Comparison of ENCODE assay signal across 11 cellular contexts in genomic region chr11:73386568-73386967, GRCh38. TPM values are rescaled to one million over a fixed set of nuclear protein-coding genes. Genes with fewer than 3 reads are reported as not detected.
DNase-seq lines count a peak whose midpoint lies in the region; ATAC-seq and TF ChIP-seq lines count a peak whose summit lies in the region.
"Had no signal": no experiment of that assay in that cellular context is flagged by ENCODE, and none has a peak within 500 bp of the region (broad histone marks: within the 10 kb centered on the region; RNA-seq: fewer than 3 reads in every experiment).

No MANE protein-coding gene starts in this region.

- peak overlapping the region; percentile 86 for H2AK9ac ChIP-seq in IMR-90 (replicated peaks; ENCODE audit: low read depth, low read length, poor library complexity)

- dilution Hi-C loops in IMR-90 (cut with HindIII; ENCODE audit: low sequenced_read_pairs, unreplicated experiment): no loop called here

- H3K4me3 ChIP-seq in CD8-positive, alpha-beta memory T cell (ENCODE audit: low read length): no peak overlapping the region
- H3K4me3 ChIP-seq in IMR-90 (ENCODE audit: insufficient read depth, low read depth, low read length): no peak overlapping the region
- H3K4me3 ChIP-seq in gastrocnemius medialis: no peak overlapping the region
- H3K4me3 ChIP-seq in foreskin fibroblast (ENCODE audit: low read depth in 1 of 2, low read length in 2 of 2): no peak overlapping the region
- H3K4me3 ChIP-seq: pancreas had no signal

- intact Hi-C loops in IMR-90 (cut with micrococcal nuclease): no loop called here
- intact Hi-C loops in dendritic cell treated with granulocyte-macrophage colony-stimulating factor and Interleukin-4, amounts not matched to agents 40 ng/mL and 50 ng/mL, for 4 days (cut with micrococcal nuclease): loop anchor here (5.0 kb wide), 1 partner anchor 79 kb away; the partner anchor contains the start of gene ARHGEF17
- intact Hi-C loops in gastrocnemius medialis (cut with DNase I; ENCODE audit: low total_unique reads): loop anchor here (10.0 kb wide), 1 partner anchor 628 kb away; no protein-coding TSS in a partner anchor

- peak overlapping the region; percentile 24 for H3K27ac ChIP-seq in CD8-positive, alpha-beta memory T cell (ENCODE audit: low read depth, low read length)
- H3K27ac ChIP-seq in IMR-90 (ENCODE audit: insufficient read depth, low read length) (no peak overlapping the region), gastrocnemius medialis (peak overlapping the region; percentile 87 to 99 (median 98))

- no peak overlapping the region for H3K14ac ChIP-seq in IMR-90 (replicated peaks; ENCODE audit: low read depth, low read length)

- H2AK5ac ChIP-seq in IMR-90 (ENCODE audit: low read depth, low read length): no peak overlapping the region

- H2BK5ac ChIP-seq in IMR-90 (ENCODE audit: low read depth, low read length, poor library complexity, severe bottlenecking): no peak overlapping the region

- H2AFZ ChIP-seq in IMR-90 (replicated peaks; ENCODE audit: low read length, poor library complexity): no peak overlapping the region

- no TSS peak for BruUV-seq in IMR-90 (replicated peaks; lab: Mats Ljungman, UMichigan)

- H3K4me1 ChIP-seq in CD8-positive, alpha-beta memory T cell (ENCODE audit: insufficient read depth, low read length): peaks cover 41% of the 10 kb centered on the region
- H3K4me1 ChIP-seq in IMR-90 (ENCODE audit: control insufficient read depth, insufficient read depth, low read length) (peaks cover 33% of the 10 kb centered on the region), gastrocnemius medialis (peaks cover 84 to 94% of the 10 kb centered on the region in 2 donors)

- H2BK120ac ChIP-seq in IMR-90 (ENCODE audit: low read depth, low read length): no peak overlapping the region

- no peaks in the 10 kb centered on the region for H3K36me3 ChIP-seq in CD8-positive, alpha-beta memory T cell (ENCODE audit: insufficient read depth, low read length)
- H3K36me3 ChIP-seq in IMR-90 (ENCODE audit: control insufficient read depth, insufficient read depth, low read length) (no peaks in the 10 kb centered on the region), gastrocnemius medialis (no peaks in the 10 kb centered on the region)
- H3K36me3 ChIP-seq: pancreas had no signal

- H3K27me3 ChIP-seq in CD8-positive, alpha-beta memory T cell (ENCODE audit: insufficient read depth, low read length, poor library complexity, severe bottlenecking): no peaks in the 10 kb centered on the region
- no peaks in the 10 kb centered on the region for H3K27me3 ChIP-seq in IMR-90 (ENCODE audit: control insufficient read depth, insufficient read depth, low read length)
- H3K27me3 ChIP-seq in gastrocnemius medialis: no peaks in the 10 kb centered on the region
- H3K27me3 ChIP-seq: pancreas had no signal

- no peak overlapping the region for H2BK15ac ChIP-seq in IMR-90 (ENCODE audit: low read depth, low read length)

- H3K36me3 Mint-ChIP-seq in CD8-positive, alpha-beta memory T cell: peaks cover 0 to 19% (median 0%) of the 10 kb centered on the region in 3 donors
- peaks cover 97% of the 10 kb centered on the region for H3K36me3 Mint-ChIP-seq in dendritic cell treated with granulocyte-macrophage colony-stimulating factor and Interleukin-4, amounts not matched to agents 40 ng/mL and 50 ng/mL, for 4 days (ENCODE audit: low read depth)

- H3K27me3 Mint-ChIP-seq in CD8-positive, alpha-beta memory T cell: peaks cover 0 to 3% of the 10 kb centered on the region in 2 donors
- H3K27me3 Mint-ChIP-seq in dendritic cell treated with granulocyte-macrophage colony-stimulating factor and Interleukin-4, amounts not matched to agents 40 ng/mL and 50 ng/mL, for 4 days: no peaks in the 10 kb centered on the region

- no peak overlapping the region for H3K9ac ChIP-seq in IMR-90 (ENCODE audit: low read depth, low read length)

- peaks cover 21% of the 10 kb centered on the region; the same call in 1 of the 2 replicates for H3K9me1 ChIP-seq in IMR-90 (ENCODE audit: insufficient read depth, low read length)

- in situ Hi-C loops in IMR-90 (cut with MboI; ENCODE audit: low sequenced_read_pairs): no loop called here
- in situ Hi-C loops in gastrocnemius medialis (cut with MboI; ENCODE audit: low sequenced_read_pairs in 4 of 4): no loop called here

- TF ChIP-seq POLR2A in IMR-90 (IDR thresholded peaks at IDR 0.05; ENCODE audit: low read depth, low read length) (no peak), gastrocnemius medialis (IDR thresholded peaks at IDR 0.05) (no peak)

- 97% methylated on average over 4 of the region's 7 CpGs; no CpG with 5 or more reads in 1 of the 2 experiments for WGBS in IMR-90 (ENCODE audit: extremely low coverage in 2 of 2, insufficient read length in 1 of 2), 2 experiments

- H3K4ac ChIP-seq in IMR-90 (ENCODE audit: low read depth, low read length): no peak overlapping the region

- H3K18ac ChIP-seq in IMR-90 (ENCODE audit: low read depth, low read length): no peak overlapping the region

- POLR2A ChIA-PET in CD8-positive, alpha-beta memory T cell (lab: Charles Lee): no interaction called here
- POLR2A ChIA-PET in IMR-90 (lab: Charles Lee; ENCODE audit: unreplicated experiment): no interaction called here

- TF ChIP-seq CTCF in IMR-90 (conservative IDR thresholded peaks at IDR 0.05; ENCODE audit: low read depth, low read length) (no peak), gastrocnemius medialis (IDR thresholded peaks at IDR 0.05 in 4 of 5, conservative IDR thresholded peaks at IDR 0.05 in 1 of 5) (no peak), foreskin fibroblast (IDR thresholded peaks at IDR 0.05; ENCODE audit: low read depth, low read length) (no peak)

- H3K9me3 ChIP-seq in CD8-positive, alpha-beta memory T cell (ENCODE audit: low read length): no peaks in the 10 kb centered on the region
- no peaks in the 10 kb centered on the region for H3K9me3 ChIP-seq in IMR-90 (ENCODE audit: control insufficient read depth, insufficient read depth, low read length)
- no peaks in the 10 kb centered on the region for H3K9me3 ChIP-seq in gastrocnemius medialis
- H3K9me3 ChIP-seq: pancreas had no signal

- H3K4me1 Mint-ChIP-seq in CD8-positive, alpha-beta memory T cell: peaks cover 47 to 72% (median 53%) of the 10 kb centered on the region in 3 donors
- peaks cover 97% of the 10 kb centered on the region for H3K4me1 Mint-ChIP-seq in dendritic cell treated with granulocyte-macrophage colony-stimulating factor and Interleukin-4, amounts not matched to agents 40 ng/mL and 50 ng/mL, for 4 days (ENCODE audit: low read depth)

- H4K5ac ChIP-seq in IMR-90 (ENCODE audit: low read depth, low read length): no peak overlapping the region

- H4K8ac ChIP-seq in IMR-90 (ENCODE audit: low read depth in 2 of 2, low read length in 2 of 2): no peak overlapping the region

- H3K79me1 ChIP-seq in IMR-90 (ENCODE audit: low read depth in 1 of 2, low read length in 2 of 2): peaks cover 36 to 54% of the 10 kb centered on the region in 2 experiments

- no peaks in the 10 kb centered on the region for H3K9me3 Mint-ChIP-seq in CD8-positive, alpha-beta memory T cell
- H3K9me3 Mint-ChIP-seq in dendritic cell treated with granulocyte-macrophage colony-stimulating factor and Interleukin-4, amounts not matched to agents 40 ng/mL and 50 ng/mL, for 4 days: no peaks in the 10 kb centered on the region

- no peak overlapping the region for H3K56ac ChIP-seq in IMR-90 (ENCODE audit: extremely low read depth, insufficient read depth, low read length)

- CTCF ChIA-PET in CD8-positive, alpha-beta memory T cell (lab: Charles Lee): interaction anchor here (1.0 to 2.4 kb wide), 2 partner anchors 35 to 37 kb away, joined by 7 read pairs; no protein-coding TSS in a partner anchor
- CTCF ChIA-PET in IMR-90 (lab: Yijun Ruan, JAX): no interaction called here

- H4K91ac ChIP-seq in IMR-90 (ENCODE audit: insufficient read depth, low read depth, low read length): no peak overlapping the region

- peak overlapping the region in 7 of 8 donors; percentile 63 to 96 (median 82) for H3K27ac Mint-ChIP-seq in CD8-positive, alpha-beta memory T cell
- peak overlapping the region; percentile 86 for H3K27ac Mint-ChIP-seq in dendritic cell treated with granulocyte-macrophage colony-stimulating factor and Interleukin-4, amounts not matched to agents 40 ng/mL and 50 ng/mL, for 4 days

- peaks cover 23% of the 10 kb centered on the region for H4K20me1 ChIP-seq in IMR-90 (ENCODE audit: insufficient read depth, low read length)

- DNase-seq in CD8-positive, alpha-beta memory T cell: no peak
- no peak for DNase-seq in IMR-90
- no peak for DNase-seq in gastrocnemius medialis
- DNase-seq in NCI-H2107 treated with DMSO at 0.1 percent for 48 hours (lab: John Stamatoyannopoulos, UW; ENCODE audit: unreplicated experiment): no peak
- DNase-seq in Ammon's horn (ENCODE audit: low spot score): no peak
- no peak for DNase-seq in foreskin fibroblast
- DNase-seq: DMS 273 treated with DMSO at 0.1 percent for 48 hours, NCI-H146, NCI-H82 had no signal

- no peak overlapping the region for H3K4me2 ChIP-seq in IMR-90 (ENCODE audit: low read depth, low read length)

- no peak overlapping the region for H2BK20ac ChIP-seq in IMR-90 (ENCODE audit: low read depth, low read length)

- no peak overlapping the region for H3K4me3 Mint-ChIP-seq in CD8-positive, alpha-beta memory T cell
- peak overlapping the region; percentile 84 for H3K4me3 Mint-ChIP-seq in dendritic cell treated with granulocyte-macrophage colony-stimulating factor and Interleukin-4, amounts not matched to agents 40 ng/mL and 50 ng/mL, for 4 days

- no peak for TF ChIP-seq RAD21 in IMR-90 (IDR thresholded peaks at IDR 0.05; ENCODE audit: low read length)

- no peak overlapping the region for H3K23ac ChIP-seq in IMR-90 (ENCODE audit: low read depth, low read length)

- ATAC-seq in IMR-90 (ENCODE audit: low read depth) (no peak), gastrocnemius medialis (no peak)

TF ChIP-seq in IMR-90, 13 proteins besides CTCF, POLR2A, EP300 and RAD21 (continues in another document):
- TF ChIP-seq RCOR1 (IDR thresholded peaks at IDR 0.05; ENCODE audit: insufficient replicate concordance, low read length) (no peak), RFX5 (IDR thresholded peaks at IDR 0.05; ENCODE audit: low read depth, low read length) (no peak), MAZ (IDR thresholded peaks at IDR 0.05; ENCODE audit: borderline replicate concordance, low read depth, low read length) (no peak)
- TF ChIP-seq, protein P1, sequence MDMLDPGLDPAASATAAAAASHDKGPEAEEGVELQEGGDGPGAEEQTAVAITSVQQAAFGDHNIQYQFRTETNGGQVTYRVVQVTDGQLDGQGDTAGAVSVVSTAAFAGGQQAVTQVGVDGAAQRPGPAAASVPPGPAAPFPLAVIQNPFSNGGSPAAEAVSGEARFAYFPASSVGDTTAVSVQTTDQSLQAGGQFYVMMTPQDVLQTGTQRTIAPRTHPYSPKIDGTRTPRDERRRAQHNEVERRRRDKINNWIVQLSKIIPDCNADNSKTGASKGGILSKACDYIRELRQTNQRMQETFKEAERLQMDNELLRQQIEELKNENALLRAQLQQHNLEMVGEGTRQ (IDR thresholded peaks at IDR 0.05; ENCODE audit: low read depth, low read length): no peak

RNA-seq across cellular contexts. Expression of gene RELT, which starts 10.4 kb away (rescaled TPM):
- 10 to 100 TPM; 23.4 TPM for total RNA-seq in CD8-positive, alpha-beta memory T cell
- 7.5 TPM for polyA plus RNA-seq in CD8-positive, alpha-beta memory T cell
- total RNA-seq in IMR-90 (2012; rRNA removed): 2.3 and 3.1 TPM in 2 replicates
- polyA plus RNA-seq in IMR-90 (2012; rRNA removed): 5.3 and 6.5 TPM in 2 replicates
- 4.3 and 5.3 TPM in 2 replicates for polyA plus RNA-seq in IMR-90 (2012; cell fraction: cytosol; rRNA removed)
- polyA plus RNA-seq in IMR-90 (2012; cell fraction: nucleus; rRNA removed; ENCODE audit: low replicate concordance): 17.5 and 30.8 TPM in 2 replicates
- total RNA-seq in gastrocnemius medialis: 10 to 100 TPM; 18.5 to 63.5 (median 36.7) TPM
